1 cellular context compared by ENCODE assay signal in the genomic region with DNA sequence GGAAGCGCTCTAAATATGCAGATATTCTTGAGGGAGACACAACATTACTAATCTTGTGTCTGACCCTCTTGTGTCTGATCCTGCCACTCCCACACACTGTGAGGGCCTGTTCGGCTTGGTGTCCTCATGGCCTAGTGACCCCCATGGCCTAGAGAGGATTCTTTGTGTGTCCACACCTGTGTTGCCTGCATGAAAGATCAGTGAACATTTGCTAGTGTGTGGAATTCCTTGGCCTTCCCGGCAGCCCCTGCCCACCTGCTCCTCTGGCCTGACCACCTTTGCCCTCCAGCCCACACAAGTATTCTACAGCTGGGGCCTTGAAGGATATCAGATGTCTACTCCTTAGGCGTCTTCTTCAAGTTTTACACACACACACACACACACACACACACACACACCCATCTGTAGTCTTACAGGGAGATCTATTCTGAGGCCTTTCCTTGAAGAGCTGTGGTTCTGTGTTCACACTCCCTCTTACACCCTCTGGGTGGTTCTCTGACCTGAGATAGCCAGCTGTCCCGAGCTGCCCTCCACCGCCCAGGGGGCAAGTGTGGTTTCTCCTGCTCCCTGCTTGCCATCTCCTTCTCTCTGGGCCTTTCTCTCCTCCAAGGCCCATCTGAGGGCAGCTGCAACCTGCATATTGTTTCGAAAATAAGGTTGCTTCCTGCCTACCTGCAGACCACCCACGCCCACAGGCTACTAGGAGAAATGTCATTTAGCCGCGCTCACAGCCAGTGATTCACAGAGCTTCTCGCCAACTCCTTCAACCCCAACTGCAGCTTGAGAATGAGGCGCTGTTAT.
TF ChIP-seq lines count a peak whose summit lies in the region.

No MANE protein-coding gene starts in this region.

TF ChIP-seq in H1, 55 proteins besides CTCF, POLR2A, EP300 and RAD21:
- TF ChIP-seq, protein P1, sequence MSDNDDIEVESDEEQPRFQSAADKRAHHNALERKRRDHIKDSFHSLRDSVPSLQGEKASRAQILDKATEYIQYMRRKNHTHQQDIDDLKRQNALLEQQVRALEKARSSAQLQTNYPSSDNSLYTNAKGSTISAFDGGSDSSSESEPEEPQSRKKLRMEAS (IDR thresholded peaks at IDR 0.05), result no peak
- TF ChIP-seq SP2 (IDR thresholded peaks at IDR 0.05; ENCODE audit: low read length), result no peak
- no peak for TF ChIP-seq BRCA1 (IDR thresholded peaks at IDR 0.05; ENCODE audit: low read depth, low read length)
- no peak for TF ChIP-seq POLR2AphosphoS5 (IDR thresholded peaks at IDR 0.05; ENCODE audit: low read depth, low read length)
TF ChIP-seq in H1: peak in this region for 0.
